In the genomic region with DNA sequence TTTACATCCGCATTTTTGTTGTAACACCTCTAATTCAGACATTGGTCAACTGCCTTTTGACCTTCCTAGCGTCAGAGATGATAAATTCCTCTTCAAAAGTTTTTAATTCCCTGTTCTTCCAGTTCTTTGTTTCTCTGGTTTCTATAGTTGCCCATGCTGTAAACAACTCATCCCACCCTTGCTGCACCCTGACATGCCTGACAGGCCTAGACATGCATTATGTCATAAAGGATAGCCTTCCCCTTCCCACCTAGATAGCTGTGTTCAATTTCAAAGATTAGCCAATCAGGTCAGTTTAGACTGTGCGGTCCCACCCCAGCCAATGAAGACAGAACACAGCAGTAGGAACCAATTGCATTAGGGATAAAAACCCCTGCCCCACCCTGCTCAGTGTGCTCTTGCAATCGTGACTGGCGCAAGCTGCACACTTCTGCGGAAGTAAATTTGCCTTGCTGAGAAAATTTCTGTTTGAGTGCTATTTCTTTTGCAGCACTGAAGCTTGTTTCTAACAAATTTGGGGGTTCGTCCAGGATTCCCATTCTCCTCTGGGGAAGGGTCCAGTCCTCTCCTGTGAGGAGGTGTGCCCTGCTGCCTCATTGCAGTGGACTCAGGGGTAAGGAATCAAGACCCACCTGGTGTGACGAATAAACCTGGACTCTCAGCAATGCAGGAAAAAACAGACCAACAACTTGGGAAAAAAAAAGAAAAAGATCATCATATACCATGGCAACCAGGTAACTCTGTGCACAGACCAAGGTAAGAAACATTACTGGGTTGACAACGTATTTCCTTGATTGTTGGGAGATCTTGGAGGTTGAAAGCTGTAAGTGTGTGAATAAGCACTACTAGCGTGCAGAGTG, we compare ENCODE assay signal across 20 cellular contexts. TPM values are rescaled to one million over a fixed set of nuclear protein-coding genes. Genes with fewer than 3 reads are reported as not detected.
DNase-seq lines count a peak whose midpoint lies in the region; ATAC-seq, FAIRE-seq and TF ChIP-seq lines count a peak whose summit lies in the region.
"Had no signal": no experiment of that assay in that cellular context is flagged by ENCODE, and none has a peak within 500 bp of the region (broad histone marks: within the 10 kb centered on the region; RNA-seq: fewer than 3 reads in every experiment).

No MANE protein-coding gene starts in this region.

- CTCF ChIA-PET in HCT116 (lab: Charles Lee) = interaction anchor here (0.6 kb wide), 1 partner anchor 990 kb away, joined by 3 read pairs; no protein-coding TSS in a partner anchor
- CTCF ChIA-PET in GM12878 (lab: Yijun Ruan, JAX) = no interaction called here

- no peak overlapping the region for H2AFZ ChIP-seq in HCT116 (ENCODE audit: low read depth, low read length, poor library complexity, severe bottlenecking)
- H2AFZ ChIP-seq in GM12878 (ENCODE audit: control insufficient read depth, low read depth, low read length) = no peak overlapping the region

- no peaks in the 10 kb centered on the region for H3K36me3 ChIP-seq in HCT116 (ENCODE audit: control insufficient read depth in 1 of 2, insufficient read depth in 2 of 2, low read length in 2 of 2)
- no peaks in the 10 kb centered on the region for H3K36me3 ChIP-seq in GM12878 (ENCODE audit: control insufficient read depth in 2 of 2, insufficient read depth in 2 of 2, low read length in 1 of 2)
- no peaks in the 10 kb centered on the region for H3K36me3 ChIP-seq in liver (ENCODE audit: control insufficient read depth in 4 of 4, insufficient read depth in 3 of 4, low read depth in 1 of 4, low read length in 3 of 4)
- H3K36me3 ChIP-seq: HAP-1, SJCRH30 had no signal

- no peaks in the 10 kb centered on the region for H4K20me1 ChIP-seq in HCT116 (ENCODE audit: insufficient read depth)
- no peaks in the 10 kb centered on the region for H4K20me1 ChIP-seq in GM12878 (ENCODE audit: control insufficient read depth, insufficient read depth)

- H3K27ac ChIP-seq in HCT116 (ENCODE audit: low read depth, low read length) (no peak overlapping the region), GM12878 (ENCODE audit: control insufficient read depth, insufficient read depth) (no peak overlapping the region), liver (ENCODE audit: low read depth in 1 of 2, low read length in 2 of 2) (no peak overlapping the region)
- H3K27ac ChIP-seq: SJCRH30 had no signal

- TF ChIP-seq RAD21 in HCT116 (IDR thresholded peaks at IDR 0.05; ENCODE audit: low read depth) = no peak
- TF ChIP-seq RAD21 in GM12878 (IDR thresholded peaks at IDR 0.05; ENCODE audit: insufficient read depth, low read depth, low read length) = no peak
- TF ChIP-seq RAD21 in liver (IDR thresholded peaks at IDR 0.05) = no peak

- no peak overlapping the region for H3K4me3 ChIP-seq in HCT116 (replicated peaks in 1 of 2; ENCODE audit: low read depth in 1 of 2, low read length in 2 of 2)
- no peak overlapping the region for H3K4me3 ChIP-seq in GM12878
- peak overlapping the region in 2 of 3 donors; percentile 5 to 49 for H3K4me3 ChIP-seq in liver (ENCODE audit: low read depth in 1 of 3, low read length in 3 of 3)
- H3K4me3 ChIP-seq: HAP-1, SJCRH30 had no signal

- in situ Hi-C loops in GM12878 (cut with MboI) = no loop called here

- RAD21 ChIA-PET in HCT116 (lab: Charles Lee; ENCODE audit: low non-redundant PET in 1 of 2, low total read pairs in 2 of 2, uncharacterized antibody in 2 of 2, unreplicated experiment in 2 of 2) = no interaction called here
- RAD21 ChIA-PET in GM12878 (lab: Charles Lee; ENCODE audit: unreplicated experiment) = no interaction called here

- intact Hi-C loops in HCT116 (cut with micrococcal nuclease) = no loop called here
- intact Hi-C loops in GM12878 (cut with micrococcal nuclease; ENCODE audit: unreplicated experiment) = no loop called here

- TF ChIP-seq EP300 in GM12878 (IDR thresholded peaks at IDR 0.05; ENCODE audit: borderline replicate concordance in 1 of 2, control insufficient read depth in 1 of 2, low read depth in 2 of 2, low read length in 2 of 2) = no peak

- no peak overlapping the region for H3K4me2 ChIP-seq in HCT116 (ENCODE audit: low read length)
- H3K4me2 ChIP-seq in GM12878 (ENCODE audit: control insufficient read depth, insufficient read depth) = no peak overlapping the region

- WGBS in GM12878 (ENCODE audit: insufficient coverage, insufficient replicate concordance, low lambda C conversion rate, missing lambda C conversion rate) = 60% methylated on average over 10 of the region's 10 CpGs
- 88% methylated on average over 10 of the region's 10 CpGs for WGBS in liver

- H3K79me2 ChIP-seq in HCT116 (ENCODE audit: insufficient read depth, low read length) = no peaks in the 10 kb centered on the region
- no peaks in the 10 kb centered on the region for H3K79me2 ChIP-seq in GM12878 (ENCODE audit: control insufficient read depth, insufficient read depth, low read length)

- H3K4me1 ChIP-seq in HCT116 (ENCODE audit: control insufficient read depth in 1 of 2, insufficient read depth in 2 of 2, low read length in 2 of 2) (no peaks in the 10 kb centered on the region), GM12878 (ENCODE audit: control insufficient read depth, insufficient read depth, low read length) (no peaks in the 10 kb centered on the region; the same call in 1 of the 2 replicates), liver (ENCODE audit: control insufficient read depth in 4 of 4, insufficient read depth in 4 of 4, low read length in 3 of 4) (no peaks in the 10 kb centered on the region)
- H3K4me1 ChIP-seq: HAP-1 had no signal

- no peak overlapping the region for H3K9ac ChIP-seq in HCT116 (ENCODE audit: low read length)
- no peak overlapping the region for H3K9ac ChIP-seq in GM12878 (ENCODE audit: control insufficient read depth, insufficient read depth, low read length)
- no peak overlapping the region for H3K9ac ChIP-seq in liver (ENCODE audit: low read depth in 1 of 2, low read length in 2 of 2)

- peaks cover 17 to 30% of the 10 kb centered on the region in 2 experiments; a peak in 3 of 4 replicates for H3K9me3 ChIP-seq in HCT116 (ENCODE audit: control insufficient read depth in 1 of 2, insufficient read depth in 1 of 2, low read depth in 1 of 2, low read length in 2 of 2)
- peaks cover 16% of the 10 kb centered on the region for H3K9me3 ChIP-seq in GM12878 (replicated peaks; ENCODE audit: control insufficient read depth, insufficient read depth, low read length)
- H3K9me3 ChIP-seq in liver (ENCODE audit: control insufficient read depth in 4 of 4, low read length in 3 of 4) = peaks cover 7 to 31% (median 14%) of the 10 kb centered on the region in 4 donors

- H3K9me2 ChIP-seq in HCT116 (ENCODE audit: insufficient read depth) = no peaks in the 10 kb centered on the region

- ATAC-seq in HCT116 = no peak
- no peak for ATAC-seq in GM12878
- no peak for ATAC-seq in GM19452 (IDR thresholded peaks at IDR 0.05; ENCODE audit: unreplicated experiment)
- no peak for ATAC-seq in HG03439 (IDR thresholded peaks at IDR 0.05; ENCODE audit: unreplicated experiment)
- ATAC-seq in HG03457 (IDR thresholded peaks at IDR 0.05; ENCODE audit: unreplicated experiment) = no peak
- ATAC-seq in GM21619 (IDR thresholded peaks at IDR 0.05; ENCODE audit: unreplicated experiment) = no peak

- POLR2A ChIA-PET in HCT116 (lab: Charles Lee) (no interaction called here), GM12878 (lab: Charles Lee) (no interaction called here)

- BruUV-seq in HCT116 (replicated peaks; lab: Mats Ljungman, UMichigan) (no TSS peak), GM12878 (replicated peaks; lab: Mats Ljungman, UMichigan) (no TSS peak)

- DNase-seq in HCT116 (ENCODE audit: low read depth, low spot score) = no peak
- DNase-seq in GM12878 (ENCODE audit: low read depth, low spot score) = no peak
- DNase-seq: CD4-positive, alpha-beta T cell; COR-L47; DND-41; MV-4-11; NCI-H1105 treated with DMSO at 0.1 percent for 48 hours; NCI-H1694; NCI-H2081; NCI-H2171 treated with DMSO at 0.1 percent for 48 hours; NCI-H526; OCI-M1 had no signal

- no peak for TF ChIP-seq CTCF in HCT116 (IDR thresholded peaks at IDR 0.05 in 2 of 3, conservative IDR thresholded peaks at IDR 0.05 in 1 of 3; ENCODE audit: borderline replicate concordance in 1 of 3, insufficient read depth in 1 of 3, low read depth in 2 of 3, low read length in 2 of 3)
- no peak for TF ChIP-seq CTCF in GM12878 (IDR thresholded peaks at IDR 0.05 in 2 of 3, conservative IDR thresholded peaks at IDR 0.05 in 1 of 3; ENCODE audit: control insufficient read depth in 2 of 3, extremely low read depth in 1 of 3, insufficient read depth in 1 of 3, low read depth in 3 of 3, low read length in 3 of 3)
- TF ChIP-seq CTCF in liver (IDR thresholded peaks at IDR 0.05; ENCODE audit: low read depth, low read length, missing input control) = no peak

- FAIRE-seq in GM12878 (lab: Jason Lieb, UNC) = no peak
- FAIRE-seq: RCC 7860 had no signal

- SMC1A ChIA-PET in GM12878 (lab: Charles Lee; ENCODE audit: uncharacterized antibody, unreplicated experiment) = no interaction called here

- H3K27me3 ChIP-seq in HCT116 (ENCODE audit: insufficient read depth, low read length) = no peaks in the 10 kb centered on the region
- H3K27me3 ChIP-seq in GM12878 (replicated peaks in 1 of 2; ENCODE audit: control insufficient read depth in 2 of 2, insufficient read depth in 2 of 2, low read length in 1 of 2) = no peaks in the 10 kb centered on the region
- no peaks in the 10 kb centered on the region for H3K27me3 ChIP-seq in liver (ENCODE audit: control insufficient read depth in 4 of 4, insufficient read depth in 4 of 4, low read length in 3 of 4)
- H3K27me3 ChIP-seq: SJCRH30 had no signal

- TF ChIP-seq POLR2A in HCT116 (IDR thresholded peaks at IDR 0.05; ENCODE audit: borderline replicate concordance, extremely low read depth, insufficient read depth, insufficient read length) (no peak), GM12878 (IDR thresholded peaks at IDR 0.05; ENCODE audit: low read depth, low read length) (no peak)

RNA-seq across cellular contexts. Expression of gene SAP130, which starts 9.1 kb away (rescaled TPM):
- total RNA-seq in HCT116 (2021; ENCODE audit: unreplicated experiment) (29.5 TPM), GM12878 (2014; rRNA removed) (4.4 and 5.6 TPM in 2 replicates), GM12878 (2014; rRNA removed; fragmentation: Illumina TruSeq; extraction: Trizol) (5.7 and 6.1 TPM in 2 replicates), GM12878 (2021) (26.2 and 26.9 TPM in 2 replicates), liver (1 to 10 TPM; 4.2 to 4.8 TPM)
- polyA plus RNA-seq in HCT116 (2012) = 22.3 and 23.8 TPM in 2 replicates
- total RNA-seq in GM12878 (2013; cell fraction: nucleolus; rRNA removed) = 16.3 and 21.7 TPM in 2 replicates
- polyA plus RNA-seq in GM12878 (2011; ENCODE audit: low read depth) = 8.0 TPM
- polyA plus RNA-seq in GM12878 (2011; rRNA removed) (3.0 and 12.5 TPM in 2 replicates), GM12878 (2014; fragmentation: Illumina TruSeq; extraction: Trizol) (16.8 and 20.5 TPM in 2 replicates), GM12878 (2014; fragmentation: Nextera tagmentation; extraction: Ambion mirVana) (1 to 10 TPM; 5.0 to 6.8 TPM), GM12878 (2014; rRNA removed) (7.3 and 9.7 TPM in 2 replicates), GM12878 (2016; fragmentation: Nextera tagmentation; extraction: Ambion mirVana) (10 to 100 TPM; 15.8 to 17.9 TPM), liver (1 to 10 TPM; 3.3 to 5.3 TPM)
- polyA plus RNA-seq in GM12878 (2011; cell fraction: cytosol; rRNA removed) = 6.5 and 10.8 TPM in 2 replicates
- polyA plus RNA-seq in GM12878 (2011; cell fraction: nucleus; rRNA removed) = 19.5 and 20.9 TPM in 2 replicates
- 9.4 and 12.4 TPM in 2 replicates for polyA plus RNA-seq in GM12878 (2012)
- 16.4 and 19.9 TPM in 2 replicates for polyA minus RNA-seq in GM12878 (2011; rRNA and poly(A)+ RNA removed)
- polyA minus RNA-seq in GM12878 (2011; cell fraction: cytosol; rRNA and poly(A)+ RNA removed) = 7.8 and 8.2 TPM in 2 replicates
- 9.8 and 18.5 TPM in 2 replicates for polyA minus RNA-seq in GM12878 (2011; cell fraction: nucleus; rRNA and poly(A)+ RNA removed)

RNA-seq across cellular contexts. Expression of gene UGGT1, which starts 54.0 kb away (rescaled TPM):
- total RNA-seq in HCT116 (2021; ENCODE audit: unreplicated experiment) = 51.8 TPM
- 13.1 and 19.0 TPM in 2 replicates for polyA plus RNA-seq in HCT116 (2012)
- 85.5 and 90.6 TPM in 2 replicates for total RNA-seq in GM12878 (2013; cell fraction: nucleolus; rRNA removed)
- 43.9 and 49.3 TPM in 2 replicates for total RNA-seq in GM12878 (2014; rRNA removed)
- 45.7 and 47.2 TPM in 2 replicates for total RNA-seq in GM12878 (2014; rRNA removed; fragmentation: Illumina TruSeq; extraction: Trizol)
- total RNA-seq in GM12878 (2021) = 46.7 and 49.8 TPM in 2 replicates
- polyA plus RNA-seq in GM12878 (2011; ENCODE audit: low read depth) = 16.0 TPM
- 25.9 and 28.4 TPM in 2 replicates for polyA plus RNA-seq in GM12878 (2011; rRNA removed)
- polyA plus RNA-seq in GM12878 (2011; cell fraction: cytosol; rRNA removed) = 16.8 and 18.4 TPM in 2 replicates
- 18.8 and 25.9 TPM in 2 replicates for polyA plus RNA-seq in GM12878 (2011; cell fraction: nucleus; rRNA removed)
- polyA plus RNA-seq in GM12878 (2012) = 14.9 and 15.5 TPM in 2 replicates
- polyA plus RNA-seq in GM12878 (2014; fragmentation: Illumina TruSeq; extraction: Trizol) = 36.1 and 38.4 TPM in 2 replicates
- 1 to 10 TPM; 4.1 to 5.9 TPM for polyA plus RNA-seq in GM12878 (2014; fragmentation: Nextera tagmentation; extraction: Ambion mirVana)
- 26.8 and 31.0 TPM in 2 replicates for polyA plus RNA-seq in GM12878 (2014; rRNA removed)
- 10 to 100 TPM; 21.0 to 23.5 TPM for polyA plus RNA-seq in GM12878 (2016; fragmentation: Nextera tagmentation; extraction: Ambion mirVana)
- 34.9 and 53.2 TPM in 2 replicates for polyA minus RNA-seq in GM12878 (2011; rRNA and poly(A)+ RNA removed)
- 21.8 and 22.0 TPM in 2 replicates for polyA minus RNA-seq in GM12878 (2011; cell fraction: cytosol; rRNA and poly(A)+ RNA removed)
- polyA minus RNA-seq in GM12878 (2011; cell fraction: nucleus; rRNA and poly(A)+ RNA removed) = 25.5 and 37.3 TPM in 2 replicates
- 10 to 100 TPM; 51.5 to 74.7 TPM for total RNA-seq in liver
- polyA plus RNA-seq in liver = 10 to 100 TPM in 1 of 2 donors, 1 to 10 TPM in 1; 6.7 to 13.4 TPM

Comparison
In these comparisons a context has a peak if more than half of its experiments do, and no peak if none do; other contexts are left out.
1. H3K4me3 ChIP-seq: peak in liver (2 of 3); none in HCT116 (0 of 2) and GM12878 (single experiment).
2. Of the 18 proteins assayed by ChIP-seq in both GM12878 and HCT116: peak only in GM12878: none; only in HCT116: CBX3; in both: none; in neither: 17.